Comparison of ENCODE assay signal across 13 cellular contexts in the genomic region with DNA sequence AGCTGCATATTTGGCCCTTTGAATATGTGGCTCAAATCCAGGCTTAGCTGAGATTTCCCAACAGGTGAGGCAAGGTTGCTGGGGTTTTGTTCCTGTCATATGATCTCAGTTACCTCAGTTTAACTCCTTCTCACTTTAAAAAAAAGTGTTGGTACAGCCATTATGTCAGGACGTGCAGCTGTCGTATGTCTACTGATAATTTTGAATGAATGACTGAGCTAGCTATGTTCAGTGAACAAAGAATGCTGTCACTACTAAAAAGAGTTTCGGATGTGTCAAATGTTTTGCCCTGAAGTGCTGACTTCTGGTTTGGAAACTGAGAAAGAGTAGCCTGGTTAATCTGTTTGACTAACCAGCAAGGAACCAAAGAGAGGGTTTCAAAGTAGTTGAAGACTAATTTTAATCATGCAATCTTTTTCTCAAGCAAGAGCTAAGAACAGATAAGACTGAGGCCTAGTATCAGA.
A peak's percentile ranks its signal among the peaks of the same experiment; 100 is the strongest.
DNase-seq lines count a peak whose midpoint lies in the region; ATAC-seq and TF ChIP-seq lines count a peak whose summit lies in the region.
"Had no signal": no experiment of that assay in that cellular context is flagged by ENCODE, and none has a peak within 500 bp of the region (broad histone marks: within the 10 kb centered on the region; RNA-seq: fewer than 3 reads in every experiment).

No MANE protein-coding gene starts in this region.

- H3K4me1 Mint-ChIP-seq in mesothelial cell of epicardium = peaks cover 27% of the 10 kb centered on the region

- H3K27ac Mint-ChIP-seq in mesothelial cell of epicardium = no peak overlapping the region
- H3K27ac Mint-ChIP-seq: type B pancreatic cell had no signal

- H3K9me3 Mint-ChIP-seq in mesothelial cell of epicardium = peaks cover 12% of the 10 kb centered on the region
- H3K9me3 Mint-ChIP-seq: type B pancreatic cell had no signal

- no peak overlapping the region for H3K4me3 Mint-ChIP-seq in mesothelial cell of epicardium
- H3K4me3 Mint-ChIP-seq: type B pancreatic cell had no signal

- no peaks in the 10 kb centered on the region for H3K27me3 Mint-ChIP-seq in mesothelial cell of epicardium (ENCODE audit: low read depth)
- H3K27me3 Mint-ChIP-seq: type B pancreatic cell had no signal

- TF ChIP-seq CTCF in GM10266 (IDR thresholded peaks at IDR 0.05; ENCODE audit: control insufficient read depth, insufficient read depth, low read depth, missing control alignments) (no peak), mesothelial cell of epicardium (IDR thresholded peaks at IDR 0.05; ENCODE audit: unreplicated experiment) (no peak)

- DNase-seq in GM10266 (ENCODE audit: extremely low spot score) (peak; percentile 57), AG08396 (ENCODE audit: low spot score) (no peak), cerebellar cortex (ENCODE audit: low spot score) (no peak), mesothelial cell of epicardium (ENCODE audit: low spot score in 2 of 2, unreplicated experiment in 2 of 2) (no peak), NCI-H1694 (lab: John Stamatoyannopoulos, UW) (no peak)
- DNase-seq: activated CD8-positive, alpha-beta memory T cell treated with anti-CD3 and anti-CD28 coated beads for 24 hours; hypothalamus; NCI-H69; SW 1271 had no signal

- ATAC-seq in GM19035 (IDR thresholded peaks at IDR 0.05; ENCODE audit: unreplicated experiment) (peak; percentile 93), GM21825 (IDR thresholded peaks at IDR 0.05; ENCODE audit: unreplicated experiment) (peak; percentile 89), HG03280 (IDR thresholded peaks at IDR 0.05; ENCODE audit: unreplicated experiment) (peak; percentile 95)

- H3K36me3 Mint-ChIP-seq in mesothelial cell of epicardium = no peaks in the 10 kb centered on the region
